13 cellular contexts compared by ENCODE assay signal in the genomic region with DNA sequence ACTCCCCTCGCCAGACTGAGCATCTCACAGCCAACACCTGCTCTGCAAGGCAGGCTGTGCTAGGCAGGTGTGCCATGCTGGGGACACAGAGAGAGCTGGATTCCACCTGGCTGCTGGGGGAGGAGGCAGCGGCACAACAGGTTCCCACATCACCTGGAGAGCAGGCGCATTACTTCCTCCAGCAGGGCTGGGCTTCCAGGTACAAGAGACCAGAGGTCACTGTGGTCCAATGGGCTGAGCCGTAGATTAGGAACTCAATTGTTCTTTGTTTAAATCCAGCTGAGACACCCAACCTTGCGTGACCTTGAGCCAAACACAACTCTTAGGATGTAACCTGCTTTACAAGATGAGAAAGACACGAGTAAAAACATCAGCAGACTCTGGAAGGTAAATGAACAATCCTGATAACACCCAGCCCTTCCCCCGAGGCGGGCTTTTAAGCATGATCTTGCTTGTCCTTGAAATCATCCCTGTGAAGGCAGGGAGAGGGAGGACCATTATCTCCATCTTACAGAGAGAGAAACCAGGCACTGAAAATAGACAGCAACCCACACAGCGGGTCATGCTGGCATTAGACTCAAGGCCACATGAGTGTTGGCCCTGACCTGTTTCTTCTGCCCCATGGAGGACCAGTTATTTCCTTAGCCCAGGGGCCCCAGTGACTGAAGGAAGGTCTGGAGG.
DNase-seq lines count a peak whose midpoint lies in the region; ATAC-seq and TF ChIP-seq lines count a peak whose summit lies in the region.
"Had no signal": no experiment of that assay in that cellular context is flagged by ENCODE, and none has a peak within 500 bp of the region (broad histone marks: within the 10 kb centered on the region; RNA-seq: fewer than 3 reads in every experiment).

No MANE protein-coding gene starts in this region.

- peak; percentile 39 for DNase-seq in NCI-H2196 (lab: John Stamatoyannopoulos, UW; ENCODE audit: unreplicated experiment)
- DNase-seq in erythroblast (lab: John Stamatoyannopoulos, UW) = peak; percentile 16 to 39
- DNase-seq in gastrocnemius medialis = no peak
- DNase-seq in retina = no peak
- no peak for DNase-seq in H4 (ENCODE audit: low spot score)
- DNase-seq: activated B cell treated with CpG ODN at 0.5 μM for 24 hours; activated T-cell treated with anti-CD3 and anti-CD28 coated beads, Interleukin-2, amount 50 U/mL, for 24 hours; amniotic stem cell; stimulated activated CD4-positive, alpha-beta T cell treated with anti-CD3 and anti-CD28 coated beads, Interleukin-12 subunit alpha, Interleukin-12 subunit beta, amount 100 ng/mL, for 4 hours had no signal

- H3K4me3 ChIP-seq in HEK293 (ENCODE audit: low read depth, low read length) (no peak overlapping the region), gastrocnemius medialis (no peak overlapping the region)
- H3K4me3 ChIP-seq: left lung, thyroid gland had no signal

- intact Hi-C loops in gastrocnemius medialis (cut with DNase I; ENCODE audit: low total_unique reads) = loop anchor here (5.0 kb wide), 1 partner anchor 246 kb away; no protein-coding TSS in a partner anchor

- H3K27ac ChIP-seq in HEK293 (ENCODE audit: extremely low read depth, low read depth, low read length) = no peak overlapping the region
- peak overlapping the region; percentile 93 to 98 (median 96) for H3K27ac ChIP-seq in gastrocnemius medialis
- H3K27ac ChIP-seq: thyroid gland had no signal

- TF ChIP-seq CTCF in HEK293 (tag by site-specific recombination; IDR thresholded peaks at IDR 0.05) (no peak), gastrocnemius medialis (IDR thresholded peaks at IDR 0.05 in 4 of 5, conservative IDR thresholded peaks at IDR 0.05 in 1 of 5) (no peak)

- TF ChIP-seq POLR2A in erythroblast (IDR thresholded peaks at IDR 0.05; ENCODE audit: low read length) (no peak), gastrocnemius medialis (IDR thresholded peaks at IDR 0.05) (no peak)

- in situ Hi-C loops in gastrocnemius medialis (cut with MboI; ENCODE audit: low sequenced_read_pairs in 4 of 4) = loop anchor here in 1 of 4 donors (5.0 to 10.0 kb wide), 2 partner anchors 64 to 156 kb away; no protein-coding TSS in a partner anchor

- H3K36me3 ChIP-seq in HEK293 (ENCODE audit: control insufficient read depth in 2 of 2, insufficient read depth in 1 of 2, low read length in 2 of 2) (no peaks in the 10 kb centered on the region), gastrocnemius medialis (no peaks in the 10 kb centered on the region)
- H3K36me3 ChIP-seq: left lung, thyroid gland had no signal

- CTCF ChIA-PET in HEK293 (lab: Yijun Ruan, JAX) = interaction anchor here (1.1 kb wide), 1 partner anchor 143 kb away, joined by 4 read pairs; no protein-coding TSS in a partner anchor

- POLR2A ChIA-PET in HEK293 (lab: Yijun Ruan, JAX) = no interaction called here

- ATAC-seq in gastrocnemius medialis (no peak), HG03457 (IDR thresholded peaks at IDR 0.05; ENCODE audit: unreplicated experiment) (no peak)

- no peaks in the 10 kb centered on the region for H3K4me1 ChIP-seq in HEK293 (ENCODE audit: control insufficient read depth, insufficient read depth, low read length)
- peaks cover 44 to 48% of the 10 kb centered on the region in 2 donors for H3K4me1 ChIP-seq in gastrocnemius medialis
- H3K4me1 ChIP-seq: thyroid gland had no signal

- no peaks in the 10 kb centered on the region for H3K9me3 ChIP-seq in HEK293 (ENCODE audit: control insufficient read depth, insufficient read depth, low read depth, low read length)
- no peaks in the 10 kb centered on the region for H3K9me3 ChIP-seq in gastrocnemius medialis
- H3K9me3 ChIP-seq: left lung, thyroid gland had no signal

- no peaks in the 10 kb centered on the region for H3K27me3 ChIP-seq in gastrocnemius medialis
- H3K27me3 ChIP-seq: left lung, thyroid gland had no signal

TF ChIP-seq in HEK293, 187 proteins besides CTCF, POLR2A, EP300 and RAD21:
- TF ChIP-seq SCRT2 (tag by site-specific recombination; IDR thresholded peaks at IDR 0.05) = peak; percentile 34; the same call in 1 of the 2 replicates
- TF ChIP-seq, protein P1, sequence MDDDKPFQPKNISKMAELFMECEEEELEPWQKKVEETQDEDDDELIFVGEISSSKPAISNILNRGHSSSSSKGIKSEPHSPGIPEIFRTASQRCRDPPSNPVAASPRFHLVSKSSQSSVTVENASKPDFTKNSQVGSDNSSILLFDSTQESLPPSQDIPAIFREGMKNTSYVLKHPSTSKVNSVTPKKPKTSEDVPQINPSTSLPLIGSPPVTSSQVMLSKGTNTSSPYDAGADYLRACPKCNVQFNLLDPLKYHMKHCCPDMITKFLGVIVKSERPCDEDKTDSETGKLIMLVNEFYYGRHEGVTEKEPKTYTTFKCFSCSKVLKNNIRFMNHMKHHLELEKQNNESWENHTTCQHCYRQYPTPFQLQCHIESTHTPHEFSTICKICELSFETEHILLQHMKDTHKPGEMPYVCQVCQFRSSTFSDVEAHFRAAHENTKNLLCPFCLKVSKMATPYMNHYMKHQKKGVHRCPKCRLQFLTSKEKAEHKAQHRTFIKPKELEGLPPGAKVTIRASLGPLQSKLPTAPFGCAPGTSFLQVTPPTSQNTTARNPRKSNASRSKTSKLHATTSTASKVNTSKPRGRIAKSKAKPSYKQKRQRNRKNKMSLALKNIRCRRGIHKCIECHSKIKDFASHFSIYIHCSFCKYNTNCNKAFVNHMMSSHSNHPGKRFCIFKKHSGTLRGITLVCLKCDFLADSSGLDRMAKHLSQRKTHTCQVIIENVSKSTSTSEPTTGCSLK (tag by site-specific recombination; IDR thresholded peaks at IDR 0.05) = no peak

Comparison
In these comparisons a context has a peak if more than half of its experiments do, and no peak if none do; other contexts are left out.
1. DNase-seq: peak in NCI-H2196 (single experiment) and erythroblast (2 of 2); none in gastrocnemius medialis (0 of 2), retina (single experiment) and H4 (single experiment).